ENCODE assay signal across 17 cellular contexts in genomic region chr12:47707905-47708543, GRCh38. TPM values are rescaled to one million over a fixed set of nuclear protein-coding genes. Genes with fewer than 3 reads are reported as not detected.
DNase-seq lines count a peak whose midpoint lies in the region; ATAC-seq lines count a peak whose summit lies in the region.
"Had no signal": no experiment of that assay in that cellular context is flagged by ENCODE, and none has a peak within 500 bp of the region (broad histone marks: within the 10 kb centered on the region; RNA-seq: fewer than 3 reads in every experiment).

No MANE protein-coding gene starts in this region.

- H3K9me3 Mint-ChIP-seq in activated naive CD4-positive, alpha-beta T cell treated with anti-CD3 and anti-CD28 coated beads, Interleukin-2, amount 50 U/mL, for 24 hours, result no peaks in the 10 kb centered on the region
- H3K9me3 Mint-ChIP-seq in activated naive CD8-positive, alpha-beta T cell (ENCODE audit: low read depth), result no peaks in the 10 kb centered on the region
- peaks cover 0 to 2% of the 10 kb centered on the region in 2 donors for H3K9me3 Mint-ChIP-seq in stimulated activated naive B cell treated with anti-CD40 and anti-IgM and Interleukin-4, amounts not matched to agents 10 μg/mL and 1 μg/mL and 100 μg/mL, for 72 hours

- peaks cover 62% of the 10 kb centered on the region for H3K4me1 Mint-ChIP-seq in activated naive CD4-positive, alpha-beta T cell treated with anti-CD3 and anti-CD28 coated beads, Interleukin-2, amount 50 U/mL, for 24 hours
- peaks cover 50% of the 10 kb centered on the region for H3K4me1 Mint-ChIP-seq in activated naive CD8-positive, alpha-beta T cell (ENCODE audit: low read depth)
- peaks cover 50 to 85% of the 10 kb centered on the region in 2 donors for H3K4me1 Mint-ChIP-seq in stimulated activated naive B cell treated with anti-CD40 and anti-IgM and Interleukin-4, amounts not matched to agents 10 μg/mL and 1 μg/mL and 100 μg/mL, for 72 hours

- peak overlapping the region; percentile 80 for H3K4me3 Mint-ChIP-seq in activated naive CD4-positive, alpha-beta T cell treated with anti-CD3 and anti-CD28 coated beads, Interleukin-2, amount 50 U/mL, for 24 hours
- peak overlapping the region; percentile 72 for H3K4me3 Mint-ChIP-seq in activated naive CD8-positive, alpha-beta T cell
- H3K4me3 Mint-ChIP-seq in stimulated activated naive B cell treated with anti-CD40 and anti-IgM and Interleukin-4, amounts not matched to agents 10 μg/mL and 1 μg/mL and 100 μg/mL, for 72 hours, result peak overlapping the region; percentile 50 to 60

- H3K27ac Mint-ChIP-seq in activated naive CD4-positive, alpha-beta T cell treated with anti-CD3 and anti-CD28 coated beads, Interleukin-2, amount 50 U/mL, for 24 hours, result peak overlapping the region; percentile 97
- H3K27ac Mint-ChIP-seq in activated naive CD8-positive, alpha-beta T cell, result peak overlapping the region; percentile 90
- H3K27ac Mint-ChIP-seq in stimulated activated naive B cell treated with anti-CD40 and anti-IgM and Interleukin-4, amounts not matched to agents 10 μg/mL and 1 μg/mL and 100 μg/mL, for 72 hours, result peak overlapping the region; percentile 72

- no peak for ATAC-seq in stimulated activated naive B cell treated with anti-CD40 and anti-IgM and Interleukin-4, amounts not matched to agents 10 μg/mL and 1 μg/mL and 100 μg/mL, for 72 hours (replicated peaks)
- no peak for ATAC-seq in Right ventricle myocardium superior (ENCODE audit: poor library complexity)
- ATAC-seq: esophagus mucosa, mucosa of descending colon, right cardiac atrium had no signal

- DNase-seq in activated naive CD4-positive, alpha-beta T cell (lab: John Stamatoyannopoulos, UW), result no peak
- DNase-seq in Kasumi-1 (lab: John Stamatoyannopoulos, UW), result peak; percentile 10 to 13
- no peak for DNase-seq in stimulated activated naive B cell treated with anti-CD40 and anti-IgM and Interleukin-4, amounts not matched to agents 10 μg/mL and 1 μg/mL and 100 μg/mL, for 72 hours
- no peak for DNase-seq in Right ventricle myocardium superior
- no peak for DNase-seq in NCI-H2196 (lab: John Stamatoyannopoulos, UW; ENCODE audit: unreplicated experiment)
- no peak for DNase-seq in 8988T
- DNase-seq: activated CD8-positive, alpha-beta memory T cell treated with anti-CD3 and anti-CD28 coated beads, Interleukin-2, amount 50 U/mL, for 48 hours; C1 segment of cervical spinal cord; caudate nucleus; mucosa of descending colon; NCI-H1105; NCI-H526 treated with DMSO at 0.1 percent for 48 hours; right cardiac atrium had no signal

- no peaks in the 10 kb centered on the region for H3K27me3 Mint-ChIP-seq in activated naive CD4-positive, alpha-beta T cell treated with anti-CD3 and anti-CD28 coated beads, Interleukin-2, amount 50 U/mL, for 24 hours
- no peaks in the 10 kb centered on the region for H3K27me3 Mint-ChIP-seq in activated naive CD8-positive, alpha-beta T cell
- no peaks in the 10 kb centered on the region for H3K27me3 Mint-ChIP-seq in stimulated activated naive B cell treated with anti-CD40 and anti-IgM and Interleukin-4, amounts not matched to agents 10 μg/mL and 1 μg/mL and 100 μg/mL, for 72 hours

- H3K36me3 Mint-ChIP-seq in activated naive CD4-positive, alpha-beta T cell treated with anti-CD3 and anti-CD28 coated beads, Interleukin-2, amount 50 U/mL, for 24 hours, result peaks cover 7% of the 10 kb centered on the region
- H3K36me3 Mint-ChIP-seq in activated naive CD8-positive, alpha-beta T cell, result peaks cover 7% of the 10 kb centered on the region
- peaks cover 16 to 29% of the 10 kb centered on the region in 2 donors for H3K36me3 Mint-ChIP-seq in stimulated activated naive B cell treated with anti-CD40 and anti-IgM and Interleukin-4, amounts not matched to agents 10 μg/mL and 1 μg/mL and 100 μg/mL, for 72 hours

- intact Hi-C loops in Right ventricle myocardium superior (cut with DNase I), result no loop called here

RNA-seq across cellular contexts. Expression of gene RPAP3, which starts 2.2 kb away (rescaled TPM):
- total RNA-seq in Right ventricle myocardium superior, result 22.7 TPM

RNA-seq across cellular contexts. Expression of gene ENDOU, which starts 17.3 kb away (rescaled TPM):
- 0.11 TPM for total RNA-seq in Right ventricle myocardium superior
- total RNA-seq: T-helper 1 cell treated with Interleukin-12 subunit alpha and Interleukin-12 subunit beta and Interleukin-4 antibody, amounts not matched to agents 30 ng/mL and 1 ng/mL, for 36 hours had no signal

RNA-seq across cellular contexts. Expression of gene RAPGEF3, which starts 50.7 kb away (rescaled TPM):
- 30.6 TPM for total RNA-seq in Right ventricle myocardium superior

Comparison
In these comparisons a context has a peak if more than half of its experiments do, and no peak if none do; other contexts are left out.
1. DNase-seq: peak in Kasumi-1 (2 of 2); none in activated naive CD4-positive, alpha-beta T cell (0 of 4), stimulated activated naive B cell treated with anti-CD40 and anti-IgM and Interleukin-4, amounts not matched to agents 10 μg/mL and 1 μg/mL and 100 μg/mL, for 72 hours (single experiment), Right ventricle myocardium superior (single experiment), NCI-H2196 (single experiment) and 8988T (single experiment).
2. Peak in every context shown above with its lines, with median percentiles within 50 percentile points of each other: H3K27ac Mint-ChIP-seq and H3K4me3 Mint-ChIP-seq.